Comparison of ENCODE assay signal across 1 cellular context in the genomic region with DNA sequence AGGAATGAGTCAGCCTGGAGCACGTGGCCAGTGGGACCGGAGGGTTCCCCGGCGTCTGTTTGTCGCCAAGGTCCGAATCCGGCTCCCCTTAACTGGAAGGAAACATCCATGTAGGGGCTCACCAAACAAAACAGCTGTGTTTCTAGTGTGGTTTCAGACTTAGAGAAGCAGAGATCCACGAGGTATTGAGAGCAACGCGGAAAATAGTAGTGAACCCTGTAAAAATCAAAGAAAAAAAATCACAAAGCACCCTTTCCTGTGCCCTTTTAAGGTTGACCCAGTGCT.
TF ChIP-seq lines count a peak whose summit lies in the region.

No MANE protein-coding gene starts in this region.

TF ChIP-seq in HepG2, 621 proteins besides CTCF, POLR2A, EP300 and RAD21 (continues in another document):
- no peak for TF ChIP-seq ZNF556 (CRISPR knock-in tag; IDR thresholded peaks at IDR 0.05; ENCODE audit: borderline replicate concordance)
- TF ChIP-seq, protein P1, sequence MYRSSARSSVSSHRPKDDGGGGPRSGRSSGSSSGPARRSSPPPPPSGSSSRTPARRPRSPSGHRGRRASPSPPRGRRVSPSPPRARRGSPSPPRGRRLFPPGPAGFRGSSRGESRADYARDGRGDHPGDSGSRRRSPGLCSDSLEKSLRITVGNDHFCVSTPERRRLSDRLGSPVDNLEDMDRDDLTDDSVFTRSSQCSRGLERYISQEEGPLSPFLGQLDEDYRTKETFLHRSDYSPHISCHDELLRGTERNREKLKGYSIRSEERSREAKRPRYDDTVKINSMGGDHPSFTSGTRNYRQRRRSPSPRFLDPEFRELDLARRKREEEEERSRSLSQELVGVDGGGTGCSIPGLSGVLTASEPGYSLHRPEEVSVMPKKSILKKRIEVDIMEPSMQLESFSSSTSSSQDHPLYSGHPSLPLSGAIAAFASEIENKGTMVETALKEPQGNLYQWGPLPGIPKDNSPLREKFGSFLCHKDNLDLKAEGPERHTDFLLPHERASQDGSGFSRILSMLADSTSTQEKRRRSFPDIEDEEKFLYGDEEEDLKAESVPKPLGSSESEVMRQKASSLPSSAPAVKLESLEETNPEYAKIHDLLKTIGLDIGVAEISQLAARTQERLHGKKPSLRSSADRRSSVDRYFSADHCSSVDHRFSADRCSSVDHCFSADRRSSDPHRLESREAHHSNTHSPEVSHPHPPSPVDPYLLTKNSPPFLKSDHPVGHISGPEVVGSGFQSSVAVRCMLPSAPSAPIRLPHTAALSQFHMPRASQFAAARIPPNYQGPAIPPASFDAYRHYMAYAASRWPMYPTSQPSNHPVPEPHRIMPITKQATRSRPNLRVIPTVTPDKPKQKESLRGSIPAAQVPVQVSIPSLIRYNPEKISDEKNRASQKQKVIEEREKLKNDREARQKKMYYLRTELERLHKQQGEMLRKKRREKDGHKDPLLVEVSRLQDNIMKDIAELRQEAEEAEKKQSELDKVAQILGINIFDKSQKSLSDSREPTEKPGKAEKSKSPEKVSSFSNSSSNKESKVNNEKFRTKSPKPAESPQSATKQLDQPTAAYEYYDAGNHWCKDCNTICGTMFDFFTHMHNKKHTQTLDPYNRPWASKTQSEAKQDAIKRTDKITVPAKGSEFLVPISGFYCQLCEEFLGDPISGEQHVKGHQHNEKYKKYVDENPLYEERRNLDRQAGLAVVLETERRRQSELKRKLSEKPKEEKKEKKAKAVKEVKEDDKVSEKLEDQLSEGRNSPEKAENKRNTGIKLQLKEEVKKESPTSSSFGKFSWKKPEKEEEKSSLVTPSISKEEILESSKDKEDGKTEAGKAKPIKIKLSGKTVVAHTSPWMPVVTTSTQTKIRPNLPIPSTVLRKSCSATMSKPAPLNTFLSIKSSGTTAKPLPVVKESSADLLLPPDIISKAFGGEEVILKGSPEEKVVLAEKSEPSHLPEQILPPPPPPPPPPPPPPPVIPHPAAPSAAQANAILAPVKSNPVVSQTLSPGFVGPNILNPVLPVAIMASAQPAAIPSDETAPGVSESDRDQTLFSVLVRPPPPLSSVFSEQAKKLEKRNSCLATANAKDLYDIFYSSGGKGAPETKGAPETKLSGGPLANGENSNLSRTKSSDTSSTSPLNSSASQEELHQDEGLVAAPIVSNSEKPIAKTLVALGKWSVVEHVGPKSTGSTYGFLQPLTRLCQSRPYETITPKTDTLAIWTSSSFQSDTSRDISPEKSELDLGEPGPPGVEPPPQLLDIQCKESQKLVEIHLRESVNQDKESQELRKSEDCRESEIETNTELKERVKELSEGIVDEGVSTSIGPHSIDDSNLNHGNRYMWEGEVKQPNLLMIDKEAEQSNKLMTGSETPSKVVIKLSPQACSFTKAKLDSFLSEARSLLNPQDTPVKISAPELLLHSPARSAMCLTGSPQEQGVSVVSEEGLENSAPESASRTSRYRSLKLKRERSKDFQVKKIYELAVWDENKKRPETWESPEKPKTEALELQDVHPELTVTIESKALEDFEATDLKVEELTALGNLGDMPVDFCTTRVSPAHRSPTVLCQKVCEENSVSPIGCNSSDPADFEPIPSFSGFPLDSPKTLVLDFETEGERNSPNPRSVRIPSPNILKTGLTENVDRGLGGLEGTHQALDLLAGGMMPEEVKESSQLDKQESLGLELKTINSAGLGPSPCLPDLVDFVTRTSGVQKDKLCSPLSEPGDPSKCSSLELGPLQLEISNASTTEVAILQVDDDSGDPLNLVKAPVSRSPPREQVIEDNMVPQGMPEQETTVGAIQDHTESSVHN (CRISPR knock-in tag; IDR thresholded peaks at IDR 0.05) = 0 out of 2 replicates have a peak, but pooled peaks have one; percentile 41
- no peak for TF ChIP-seq ZNF207 (IDR thresholded peaks at IDR 0.05; ENCODE audit: borderline replicate concordance)
- TF ChIP-seq ZNF816 (CRISPR knock-in tag; IDR thresholded peaks at IDR 0.05; ENCODE audit: borderline replicate concordance) = no peak
- TF ChIP-seq TEAD2 (CRISPR knock-in tag; IDR thresholded peaks at IDR 0.05) = no peak
- no peak for TF ChIP-seq XBP1 (CRISPR knock-in tag; IDR thresholded peaks at IDR 0.05)
- TF ChIP-seq ZSCAN30 (CRISPR knock-in tag; IDR thresholded peaks at IDR 0.05) = no peak
- no peak for TF ChIP-seq ZNF296 (CRISPR knock-in tag; conservative IDR thresholded peaks at IDR 0.05)
- TF ChIP-seq FOXJ3 (CRISPR knock-in tag; IDR thresholded peaks at IDR 0.05; ENCODE audit: borderline replicate concordance) = no peak
- TF ChIP-seq ZNF180 (CRISPR knock-in tag; IDR thresholded peaks at IDR 0.05; ENCODE audit: borderline replicate concordance, low read depth) = no peak
- no peak for TF ChIP-seq SCMH1 (CRISPR knock-in tag; IDR thresholded peaks at IDR 0.05; ENCODE audit: borderline replicate concordance)
- TF ChIP-seq, protein P2, sequence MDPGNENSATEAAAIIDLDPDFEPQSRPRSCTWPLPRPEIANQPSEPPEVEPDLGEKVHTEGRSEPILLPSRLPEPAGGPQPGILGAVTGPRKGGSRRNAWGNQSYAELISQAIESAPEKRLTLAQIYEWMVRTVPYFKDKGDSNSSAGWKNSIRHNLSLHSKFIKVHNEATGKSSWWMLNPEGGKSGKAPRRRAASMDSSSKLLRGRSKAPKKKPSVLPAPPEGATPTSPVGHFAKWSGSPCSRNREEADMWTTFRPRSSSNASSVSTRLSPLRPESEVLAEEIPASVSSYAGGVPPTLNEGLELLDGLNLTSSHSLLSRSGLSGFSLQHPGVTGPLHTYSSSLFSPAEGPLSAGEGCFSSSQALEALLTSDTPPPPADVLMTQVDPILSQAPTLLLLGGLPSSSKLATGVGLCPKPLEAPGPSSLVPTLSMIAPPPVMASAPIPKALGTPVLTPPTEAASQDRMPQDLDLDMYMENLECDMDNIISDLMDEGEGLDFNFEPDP (CRISPR knock-in tag; conservative IDR thresholded peaks at IDR 0.05) = no peak
- TF ChIP-seq PAWR (CRISPR knock-in tag; IDR thresholded peaks at IDR 0.05; ENCODE audit: borderline replicate concordance) = no peak
- TF ChIP-seq, protein P3, sequence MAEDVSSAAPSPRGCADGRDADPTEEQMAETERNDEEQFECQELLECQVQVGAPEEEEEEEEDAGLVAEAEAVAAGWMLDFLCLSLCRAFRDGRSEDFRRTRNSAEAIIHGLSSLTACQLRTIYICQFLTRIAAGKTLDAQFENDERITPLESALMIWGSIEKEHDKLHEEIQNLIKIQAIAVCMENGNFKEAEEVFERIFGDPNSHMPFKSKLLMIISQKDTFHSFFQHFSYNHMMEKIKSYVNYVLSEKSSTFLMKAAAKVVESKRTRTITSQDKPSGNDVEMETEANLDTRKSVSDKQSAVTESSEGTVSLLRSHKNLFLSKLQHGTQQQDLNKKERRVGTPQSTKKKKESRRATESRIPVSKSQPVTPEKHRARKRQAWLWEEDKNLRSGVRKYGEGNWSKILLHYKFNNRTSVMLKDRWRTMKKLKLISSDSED (CRISPR knock-in tag; IDR thresholded peaks at IDR 0.05) = no peak
- no peak for TF ChIP-seq SYNCRIP (IDR thresholded peaks at IDR 0.05; ENCODE audit: insufficient read depth, low read depth, low read length)
- TF ChIP-seq, protein P4, sequence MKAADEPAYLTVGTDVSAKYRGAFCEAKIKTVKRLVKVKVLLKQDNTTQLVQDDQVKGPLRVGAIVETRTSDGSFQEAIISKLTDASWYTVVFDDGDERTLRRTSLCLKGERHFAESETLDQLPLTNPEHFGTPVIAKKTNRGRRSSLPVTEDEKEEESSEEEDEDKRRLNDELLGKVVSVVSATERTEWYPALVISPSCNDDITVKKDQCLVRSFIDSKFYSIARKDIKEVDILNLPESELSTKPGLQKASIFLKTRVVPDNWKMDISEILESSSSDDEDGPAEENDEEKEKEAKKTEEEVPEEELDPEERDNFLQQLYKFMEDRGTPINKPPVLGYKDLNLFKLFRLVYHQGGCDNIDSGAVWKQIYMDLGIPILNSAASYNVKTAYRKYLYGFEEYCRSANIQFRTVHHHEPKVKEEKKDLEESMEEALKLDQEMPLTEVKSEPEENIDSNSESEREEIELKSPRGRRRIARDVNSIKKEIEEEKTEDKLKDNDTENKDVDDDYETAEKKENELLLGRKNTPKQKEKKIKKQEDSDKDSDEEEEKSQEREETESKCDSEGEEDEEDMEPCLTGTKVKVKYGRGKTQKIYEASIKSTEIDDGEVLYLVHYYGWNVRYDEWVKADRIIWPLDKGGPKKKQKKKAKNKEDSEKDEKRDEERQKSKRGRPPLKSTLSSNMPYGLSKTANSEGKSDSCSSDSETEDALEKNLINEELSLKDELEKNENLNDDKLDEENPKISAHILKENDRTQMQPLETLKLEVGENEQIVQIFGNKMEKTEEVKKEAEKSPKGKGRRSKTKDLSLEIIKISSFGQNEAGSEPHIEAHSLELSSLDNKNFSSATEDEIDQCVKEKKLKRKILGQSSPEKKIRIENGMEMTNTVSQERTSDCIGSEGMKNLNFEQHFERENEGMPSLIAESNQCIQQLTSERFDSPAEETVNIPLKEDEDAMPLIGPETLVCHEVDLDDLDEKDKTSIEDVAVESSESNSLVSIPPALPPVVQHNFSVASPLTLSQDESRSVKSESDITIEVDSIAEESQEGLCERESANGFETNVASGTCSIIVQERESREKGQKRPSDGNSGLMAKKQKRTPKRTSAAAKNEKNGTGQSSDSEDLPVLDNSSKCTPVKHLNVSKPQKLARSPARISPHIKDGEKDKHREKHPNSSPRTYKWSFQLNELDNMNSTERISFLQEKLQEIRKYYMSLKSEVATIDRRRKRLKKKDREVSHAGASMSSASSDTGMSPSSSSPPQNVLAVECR (CRISPR knock-in tag; IDR thresholded peaks at IDR 0.05; ENCODE audit: borderline replicate concordance) = peak; percentile 1; the same call in 1 of the 2 replicates
- TF ChIP-seq, protein P5, sequence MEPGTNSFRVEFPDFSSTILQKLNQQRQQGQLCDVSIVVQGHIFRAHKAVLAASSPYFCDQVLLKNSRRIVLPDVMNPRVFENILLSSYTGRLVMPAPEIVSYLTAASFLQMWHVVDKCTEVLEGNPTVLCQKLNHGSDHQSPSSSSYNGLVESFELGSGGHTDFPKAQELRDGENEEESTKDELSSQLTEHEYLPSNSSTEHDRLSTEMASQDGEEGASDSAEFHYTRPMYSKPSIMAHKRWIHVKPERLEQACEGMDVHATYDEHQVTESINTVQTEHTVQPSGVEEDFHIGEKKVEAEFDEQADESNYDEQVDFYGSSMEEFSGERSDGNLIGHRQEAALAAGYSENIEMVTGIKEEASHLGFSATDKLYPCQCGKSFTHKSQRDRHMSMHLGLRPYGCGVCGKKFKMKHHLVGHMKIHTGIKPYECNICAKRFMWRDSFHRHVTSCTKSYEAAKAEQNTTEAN (CRISPR knock-in tag; conservative IDR thresholded peaks at IDR 0.05) = no peak
- peak; percentile 17; the same call in 1 of the 2 replicates for TF ChIP-seq TGIF2 (CRISPR knock-in tag; IDR thresholded peaks at IDR 0.05)
- TF ChIP-seq ZEB1 (IDR thresholded peaks at IDR 0.05; ENCODE audit: insufficient replicate concordance, low read depth) = no peak
- TF ChIP-seq REL (CRISPR knock-in tag; conservative IDR thresholded peaks at IDR 0.05) = no peak
- no peak for TF ChIP-seq ZKSCAN1 (IDR thresholded peaks at IDR 0.05; ENCODE audit: low read length)
- TF ChIP-seq, protein P6, sequence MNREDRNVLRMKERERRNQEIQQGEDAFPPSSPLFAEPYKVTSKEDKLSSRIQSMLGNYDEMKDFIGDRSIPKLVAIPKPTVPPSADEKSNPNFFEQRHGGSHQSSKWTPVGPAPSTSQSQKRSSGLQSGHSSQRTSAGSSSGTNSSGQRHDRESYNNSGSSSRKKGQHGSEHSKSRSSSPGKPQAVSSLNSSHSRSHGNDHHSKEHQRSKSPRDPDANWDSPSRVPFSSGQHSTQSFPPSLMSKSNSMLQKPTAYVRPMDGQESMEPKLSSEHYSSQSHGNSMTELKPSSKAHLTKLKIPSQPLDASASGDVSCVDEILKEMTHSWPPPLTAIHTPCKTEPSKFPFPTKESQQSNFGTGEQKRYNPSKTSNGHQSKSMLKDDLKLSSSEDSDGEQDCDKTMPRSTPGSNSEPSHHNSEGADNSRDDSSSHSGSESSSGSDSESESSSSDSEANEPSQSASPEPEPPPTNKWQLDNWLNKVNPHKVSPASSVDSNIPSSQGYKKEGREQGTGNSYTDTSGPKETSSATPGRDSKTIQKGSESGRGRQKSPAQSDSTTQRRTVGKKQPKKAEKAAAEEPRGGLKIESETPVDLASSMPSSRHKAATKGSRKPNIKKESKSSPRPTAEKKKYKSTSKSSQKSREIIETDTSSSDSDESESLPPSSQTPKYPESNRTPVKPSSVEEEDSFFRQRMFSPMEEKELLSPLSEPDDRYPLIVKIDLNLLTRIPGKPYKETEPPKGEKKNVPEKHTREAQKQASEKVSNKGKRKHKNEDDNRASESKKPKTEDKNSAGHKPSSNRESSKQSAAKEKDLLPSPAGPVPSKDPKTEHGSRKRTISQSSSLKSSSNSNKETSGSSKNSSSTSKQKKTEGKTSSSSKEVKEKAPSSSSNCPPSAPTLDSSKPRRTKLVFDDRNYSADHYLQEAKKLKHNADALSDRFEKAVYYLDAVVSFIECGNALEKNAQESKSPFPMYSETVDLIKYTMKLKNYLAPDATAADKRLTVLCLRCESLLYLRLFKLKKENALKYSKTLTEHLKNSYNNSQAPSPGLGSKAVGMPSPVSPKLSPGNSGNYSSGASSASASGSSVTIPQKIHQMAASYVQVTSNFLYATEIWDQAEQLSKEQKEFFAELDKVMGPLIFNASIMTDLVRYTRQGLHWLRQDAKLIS (CRISPR knock-in tag; IDR thresholded peaks at IDR 0.05) = 0 out of 2 replicates have a peak, but pooled peaks have one; percentile 8
- TF ChIP-seq, protein P7, sequence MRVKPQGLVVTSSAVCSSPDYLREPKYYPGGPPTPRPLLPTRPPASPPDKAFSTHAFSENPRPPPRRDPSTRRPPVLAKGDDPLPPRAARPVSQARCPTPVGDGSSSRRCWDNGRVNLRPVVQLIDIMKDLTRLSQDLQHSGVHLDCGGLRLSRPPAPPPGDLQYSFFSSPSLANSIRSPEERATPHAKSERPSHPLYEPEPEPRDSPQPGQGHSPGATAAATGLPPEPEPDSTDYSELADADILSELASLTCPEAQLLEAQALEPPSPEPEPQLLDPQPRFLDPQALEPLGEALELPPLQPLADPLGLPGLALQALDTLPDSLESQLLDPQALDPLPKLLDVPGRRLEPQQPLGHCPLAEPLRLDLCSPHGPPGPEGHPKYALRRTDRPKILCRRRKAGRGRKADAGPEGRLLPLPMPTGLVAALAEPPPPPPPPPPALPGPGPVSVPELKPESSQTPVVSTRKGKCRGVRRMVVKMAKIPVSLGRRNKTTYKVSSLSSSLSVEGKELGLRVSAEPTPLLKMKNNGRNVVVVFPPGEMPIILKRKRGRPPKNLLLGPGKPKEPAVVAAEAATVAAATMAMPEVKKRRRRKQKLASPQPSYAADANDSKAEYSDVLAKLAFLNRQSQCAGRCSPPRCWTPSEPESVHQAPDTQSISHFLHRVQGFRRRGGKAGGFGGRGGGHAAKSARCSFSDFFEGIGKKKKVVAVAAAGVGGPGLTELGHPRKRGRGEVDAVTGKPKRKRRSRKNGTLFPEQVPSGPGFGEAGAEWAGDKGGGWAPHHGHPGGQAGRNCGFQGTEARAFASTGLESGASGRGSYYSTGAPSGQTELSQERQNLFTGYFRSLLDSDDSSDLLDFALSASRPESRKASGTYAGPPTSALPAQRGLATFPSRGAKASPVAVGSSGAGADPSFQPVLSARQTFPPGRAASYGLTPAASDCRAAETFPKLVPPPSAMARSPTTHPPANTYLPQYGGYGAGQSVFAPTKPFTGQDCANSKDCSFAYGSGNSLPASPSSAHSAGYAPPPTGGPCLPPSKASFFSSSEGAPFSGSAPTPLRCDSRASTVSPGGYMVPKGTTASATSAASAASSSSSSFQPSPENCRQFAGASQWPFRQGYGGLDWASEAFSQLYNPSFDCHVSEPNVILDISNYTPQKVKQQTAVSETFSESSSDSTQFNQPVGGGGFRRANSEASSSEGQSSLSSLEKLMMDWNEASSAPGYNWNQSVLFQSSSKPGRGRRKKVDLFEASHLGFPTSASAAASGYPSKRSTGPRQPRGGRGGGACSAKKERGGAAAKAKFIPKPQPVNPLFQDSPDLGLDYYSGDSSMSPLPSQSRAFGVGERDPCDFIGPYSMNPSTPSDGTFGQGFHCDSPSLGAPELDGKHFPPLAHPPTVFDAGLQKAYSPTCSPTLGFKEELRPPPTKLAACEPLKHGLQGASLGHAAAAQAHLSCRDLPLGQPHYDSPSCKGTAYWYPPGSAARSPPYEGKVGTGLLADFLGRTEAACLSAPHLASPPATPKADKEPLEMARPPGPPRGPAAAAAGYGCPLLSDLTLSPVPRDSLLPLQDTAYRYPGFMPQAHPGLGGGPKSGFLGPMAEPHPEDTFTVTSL (CRISPR knock-in tag; IDR thresholded peaks at IDR 0.05; ENCODE audit: borderline replicate concordance) = 0 out of 2 replicates have a peak, but pooled peaks have one; percentile 0
